ENCODE assay signal across 1 cellular context in the genomic region with DNA sequence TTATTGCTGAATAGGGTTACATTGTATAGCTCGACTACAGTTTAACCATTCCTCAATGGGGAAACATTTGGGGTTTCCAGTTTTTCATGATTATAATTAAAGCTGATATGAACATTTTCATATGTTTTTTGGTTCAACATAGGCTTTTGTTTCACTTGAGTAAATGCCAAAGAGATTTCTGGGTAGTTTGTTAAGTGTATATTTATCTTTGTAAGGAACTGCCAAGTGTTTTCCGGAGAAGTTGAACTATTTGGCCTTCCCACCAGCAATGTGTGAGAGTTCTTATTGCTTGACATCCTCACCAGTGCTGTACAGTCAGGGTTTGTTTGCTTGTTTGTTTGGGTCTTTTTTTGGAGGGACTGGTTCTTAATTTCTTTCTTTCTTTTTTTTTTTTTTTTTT.
TF ChIP-seq lines count a peak whose summit lies in the region.

No MANE protein-coding gene starts in this region.

TF ChIP-seq in HepG2, 621 proteins besides CTCF, POLR2A, EP300 and RAD21 (continued from another document):
- TF ChIP-seq, protein P1, sequence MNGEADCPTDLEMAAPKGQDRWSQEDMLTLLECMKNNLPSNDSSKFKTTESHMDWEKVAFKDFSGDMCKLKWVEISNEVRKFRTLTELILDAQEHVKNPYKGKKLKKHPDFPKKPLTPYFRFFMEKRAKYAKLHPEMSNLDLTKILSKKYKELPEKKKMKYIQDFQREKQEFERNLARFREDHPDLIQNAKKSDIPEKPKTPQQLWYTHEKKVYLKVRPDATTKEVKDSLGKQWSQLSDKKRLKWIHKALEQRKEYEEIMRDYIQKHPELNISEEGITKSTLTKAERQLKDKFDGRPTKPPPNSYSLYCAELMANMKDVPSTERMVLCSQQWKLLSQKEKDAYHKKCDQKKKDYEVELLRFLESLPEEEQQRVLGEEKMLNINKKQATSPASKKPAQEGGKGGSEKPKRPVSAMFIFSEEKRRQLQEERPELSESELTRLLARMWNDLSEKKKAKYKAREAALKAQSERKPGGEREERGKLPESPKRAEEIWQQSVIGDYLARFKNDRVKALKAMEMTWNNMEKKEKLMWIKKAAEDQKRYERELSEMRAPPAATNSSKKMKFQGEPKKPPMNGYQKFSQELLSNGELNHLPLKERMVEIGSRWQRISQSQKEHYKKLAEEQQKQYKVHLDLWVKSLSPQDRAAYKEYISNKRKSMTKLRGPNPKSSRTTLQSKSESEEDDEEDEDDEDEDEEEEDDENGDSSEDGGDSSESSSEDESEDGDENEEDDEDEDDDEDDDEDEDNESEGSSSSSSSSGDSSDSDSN (CRISPR knock-in tag; IDR thresholded peaks at IDR 0.05), result no peak
- TF ChIP-seq, protein P2, sequence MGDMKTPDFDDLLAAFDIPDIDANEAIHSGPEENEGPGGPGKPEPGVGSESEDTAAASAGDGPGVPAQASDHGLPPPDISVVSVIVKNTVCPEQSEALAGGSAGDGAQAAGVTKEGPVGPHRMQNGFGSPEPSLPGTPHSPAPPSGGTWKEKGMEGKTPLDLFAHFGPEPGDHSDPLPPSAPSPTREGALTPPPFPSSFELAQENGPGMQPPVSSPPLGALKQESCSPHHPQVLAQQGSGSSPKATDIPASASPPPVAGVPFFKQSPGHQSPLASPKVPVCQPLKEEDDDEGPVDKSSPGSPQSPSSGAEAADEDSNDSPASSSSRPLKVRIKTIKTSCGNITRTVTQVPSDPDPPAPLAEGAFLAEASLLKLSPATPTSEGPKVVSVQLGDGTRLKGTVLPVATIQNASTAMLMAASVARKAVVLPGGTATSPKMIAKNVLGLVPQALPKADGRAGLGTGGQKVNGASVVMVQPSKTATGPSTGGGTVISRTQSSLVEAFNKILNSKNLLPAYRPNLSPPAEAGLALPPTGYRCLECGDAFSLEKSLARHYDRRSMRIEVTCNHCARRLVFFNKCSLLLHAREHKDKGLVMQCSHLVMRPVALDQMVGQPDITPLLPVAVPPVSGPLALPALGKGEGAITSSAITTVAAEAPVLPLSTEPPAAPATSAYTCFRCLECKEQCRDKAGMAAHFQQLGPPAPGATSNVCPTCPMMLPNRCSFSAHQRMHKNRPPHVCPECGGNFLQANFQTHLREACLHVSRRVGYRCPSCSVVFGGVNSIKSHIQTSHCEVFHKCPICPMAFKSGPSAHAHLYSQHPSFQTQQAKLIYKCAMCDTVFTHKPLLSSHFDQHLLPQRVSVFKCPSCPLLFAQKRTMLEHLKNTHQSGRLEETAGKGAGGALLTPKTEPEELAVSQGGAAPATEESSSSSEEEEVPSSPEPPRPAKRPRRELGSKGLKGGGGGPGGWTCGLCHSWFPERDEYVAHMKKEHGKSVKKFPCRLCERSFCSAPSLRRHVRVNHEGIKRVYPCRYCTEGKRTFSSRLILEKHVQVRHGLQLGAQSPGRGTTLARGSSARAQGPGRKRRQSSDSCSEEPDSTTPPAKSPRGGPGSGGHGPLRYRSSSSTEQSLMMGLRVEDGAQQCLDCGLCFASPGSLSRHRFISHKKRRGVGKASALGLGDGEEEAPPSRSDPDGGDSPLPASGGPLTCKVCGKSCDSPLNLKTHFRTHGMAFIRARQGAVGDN (CRISPR knock-in tag; IDR thresholded peaks at IDR 0.05), result no peak
- TF ChIP-seq, protein P3, sequence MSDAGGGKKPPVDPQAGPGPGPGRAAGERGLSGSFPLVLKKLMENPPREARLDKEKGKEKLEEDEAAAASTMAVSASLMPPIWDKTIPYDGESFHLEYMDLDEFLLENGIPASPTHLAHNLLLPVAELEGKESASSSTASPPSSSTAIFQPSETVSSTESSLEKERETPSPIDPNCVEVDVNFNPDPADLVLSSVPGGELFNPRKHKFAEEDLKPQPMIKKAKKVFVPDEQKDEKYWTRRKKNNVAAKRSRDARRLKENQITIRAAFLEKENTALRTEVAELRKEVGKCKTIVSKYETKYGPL (CRISPR knock-in tag; IDR thresholded peaks at IDR 0.05), result no peak
- TF ChIP-seq ZNF232 (CRISPR knock-in tag; IDR thresholded peaks at IDR 0.05; ENCODE audit: borderline replicate concordance) (no peak), WIZ (CRISPR knock-in tag; IDR thresholded peaks at IDR 0.05) (no peak), ZNF34 (CRISPR knock-in tag; IDR thresholded peaks at IDR 0.05; ENCODE audit: borderline replicate concordance) (no peak)
